18 cellular contexts compared by ENCODE assay signal in genomic region chr16:88308441-88309173, GRCh38.
DNase-seq lines count a peak whose midpoint lies in the region; ATAC-seq and TF ChIP-seq lines count a peak whose summit lies in the region.
"Had no signal": no experiment of that assay in that cellular context is flagged by ENCODE, and none has a peak within 500 bp of the region (broad histone marks: within the 10 kb centered on the region; RNA-seq: fewer than 3 reads in every experiment).

No MANE protein-coding gene starts in this region.

- no peaks in the 10 kb centered on the region for H3K36me3 ChIP-seq in SK-N-SH (replicated peaks in 1 of 2; ENCODE audit: control insufficient read depth in 1 of 2, insufficient read depth in 2 of 2, low read length in 1 of 2)
- no peaks in the 10 kb centered on the region for H3K36me3 ChIP-seq in trophoblast cell (ENCODE audit: control insufficient read depth in 1 of 2, insufficient read depth in 2 of 2, low read length in 2 of 2)
- H3K36me3 ChIP-seq: BLaER1 treated with 17β-estradiol and CSF1 and Interleukin-3, amounts not matched to agents 10 nM and 100 nM; Peyer's patch had no signal

- H4K91ac ChIP-seq in trophoblast cell (ENCODE audit: low read depth, low read length): no peak overlapping the region

- peaks cover 62% of the 10 kb centered on the region for H3K4me1 Mint-ChIP-seq in HFFc6 (ENCODE audit: low read depth)

- H3K4me3 Mint-ChIP-seq in HFFc6: no peak overlapping the region

- H2AK5ac ChIP-seq in trophoblast cell (ENCODE audit: low read length): peak overlapping the region; percentile 16

- no peak for TF ChIP-seq EP300 in SK-N-SH (IDR thresholded peaks at IDR 0.05; ENCODE audit: borderline replicate concordance in 1 of 2, low read depth in 1 of 2, low read length in 1 of 2)

- no peaks in the 10 kb centered on the region for H4K20me1 ChIP-seq in SK-N-SH (ENCODE audit: insufficient read depth)
- H4K20me1 ChIP-seq: BLaER1 treated with 17β-estradiol and CSF1 and Interleukin-3, amounts not matched to agents 10 nM and 100 nM had no signal

- H3K27ac ChIP-seq in SK-N-SH (ENCODE audit: low read depth in 2 of 2, low read length in 1 of 2): peak overlapping the region in 1 of 2 experiments; percentile 99; a peak in 2 of 4 replicates
- no peak overlapping the region for H3K27ac ChIP-seq in trophoblast cell (ENCODE audit: low read depth, low read length)
- H3K27ac ChIP-seq: 22Rv1; BLaER1 treated with 17β-estradiol and CSF1 and Interleukin-3, amounts not matched to agents 10 nM and 100 nM; Peyer's patch had no signal

- no peak overlapping the region for H3K4me3 ChIP-seq in SK-N-SH (ENCODE audit: low read depth in 2 of 2, low read length in 1 of 2)
- no peak overlapping the region for H3K4me3 ChIP-seq in fibroblast of the aortic adventitia (ENCODE audit: low read depth, low read length)
- H3K4me3 ChIP-seq in trophoblast cell (ENCODE audit: low read depth, low read length): no peak overlapping the region
- H3K4me3 ChIP-seq: BLaER1 treated with 17β-estradiol and CSF1 and Interleukin-3, amounts not matched to agents 10 nM and 100 nM; Peyer's patch had no signal

- no peak overlapping the region for H2BK12ac ChIP-seq in trophoblast cell (ENCODE audit: low read length)

- H3K36me3 Mint-ChIP-seq in HFFc6 (ENCODE audit: low read depth): peaks cover 13% of the 10 kb centered on the region

- no peak overlapping the region for H3K14ac ChIP-seq in trophoblast cell (ENCODE audit: low read length)

- ATAC-seq in SK-N-SH treated with all-trans-retinoic acid at 6 μM for 48 hours: no peak

- H3K27me3 Mint-ChIP-seq in HFFc6 (ENCODE audit: insufficient read depth): no peaks in the 10 kb centered on the region; the same call in 1 of the 2 replicates

- H3K27me3 ChIP-seq in SK-N-SH (ENCODE audit: insufficient read depth) (no peaks in the 10 kb centered on the region), trophoblast cell (ENCODE audit: insufficient read depth, low read length) (no peaks in the 10 kb centered on the region)
- H3K27me3 ChIP-seq: BLaER1 treated with 17β-estradiol and CSF1 and Interleukin-3, amounts not matched to agents 10 nM and 100 nM; Peyer's patch had no signal

- no peak overlapping the region for H3K4ac ChIP-seq in trophoblast cell (ENCODE audit: low read depth, low read length)

- H3K4me2 ChIP-seq in SK-N-SH: peak overlapping the region; percentile 12; the same call in 1 of the 2 replicates
- H3K4me2 ChIP-seq in trophoblast cell (ENCODE audit: low read length): no peak overlapping the region
- H3K4me2 ChIP-seq: BLaER1 treated with 17β-estradiol and CSF1 and Interleukin-3, amounts not matched to agents 10 nM and 100 nM had no signal

- H4K12ac ChIP-seq in trophoblast cell (ENCODE audit: low read depth, low read length): no peak overlapping the region

- H3K9me3 ChIP-seq in SK-N-SH: no peaks in the 10 kb centered on the region
- H3K9me3 ChIP-seq in trophoblast cell (ENCODE audit: insufficient read depth, low read depth, low read length): peaks cover 16% of the 10 kb centered on the region

- no peak overlapping the region for H2BK5ac ChIP-seq in trophoblast cell (ENCODE audit: low read depth, low read length, poor library complexity)

- TF ChIP-seq CTCF in SK-N-SH (IDR thresholded peaks at IDR 0.05) (no peak), HFFc6 (IDR thresholded peaks at IDR 0.05) (no peak), fibroblast of the aortic adventitia (IDR thresholded peaks at IDR 0.05; ENCODE audit: insufficient read depth, low read length) (peak; percentile 21)

- no peak overlapping the region for H2BK120ac ChIP-seq in trophoblast cell (ENCODE audit: insufficient read depth, low read length, poor library complexity)

- H3F3A ChIP-seq in SK-N-SH (replicated peaks; ENCODE audit: insufficient read depth): peaks cover 51% of the 10 kb centered on the region

- no peak overlapping the region for H4K8ac ChIP-seq in trophoblast cell (ENCODE audit: low read depth, low read length)

- H3K9me3 Mint-ChIP-seq in HFFc6: peaks cover 14% of the 10 kb centered on the region

- H2AFZ ChIP-seq in SK-N-SH (ENCODE audit: low read depth) (no peak overlapping the region; the same call in 1 of the 2 replicates), trophoblast cell (ENCODE audit: insufficient read depth, low read length, poor library complexity) (no peak overlapping the region)

- DNase-seq in SK-N-SH: no peak
- no peak for DNase-seq in HFFc6
- no peak for DNase-seq in fibroblast of the aortic adventitia (ENCODE audit: low read depth)
- no peak for DNase-seq in trophoblast cell
- DNase-seq in NOMO-1 treated with dmso at 0.1 percent for 144 hours (lab: John Stamatoyannopoulos, UW; ENCODE audit: unreplicated experiment): no peak
- no peak for DNase-seq in OCI-M1 (lab: John Stamatoyannopoulos, UW)
- no peak for DNase-seq in NCI-H748 (lab: John Stamatoyannopoulos, UW; ENCODE audit: unreplicated experiment)
- DNase-seq: DND-41, GDM1, MM.1S, NCI-H1092 treated with DMSO at 0.1 percent for 48 hours, NCI-H2081 treated with DMSO at 0.1 percent for 48 hours, NCI-H510A, Peyer's patch, SHP77 treated with DMSO at 0.1 percent for 48 hours had no signal

- H3K79me2 ChIP-seq in SK-N-SH (ENCODE audit: insufficient read depth): no peaks in the 10 kb centered on the region
- H3K79me2 ChIP-seq in trophoblast cell (ENCODE audit: control insufficient read depth, insufficient read depth, low read length, poor library complexity): no peaks in the 10 kb centered on the region

- no peak overlapping the region for H3K18ac ChIP-seq in trophoblast cell (ENCODE audit: low read length)

- CTCF ChIA-PET in SK-N-SH (lab: Yijun Ruan, JAX): interaction anchor here (1.6 kb wide), 1 partner anchor 114 kb away, joined by 3 read pairs; no protein-coding TSS in a partner anchor

- H3K9me2 ChIP-seq in SK-N-SH: no peaks in the 10 kb centered on the region

- peaks cover 25 to 34% of the 10 kb centered on the region in 2 experiments; a peak in 3 of 4 replicates for H3K4me1 ChIP-seq in SK-N-SH (ENCODE audit: control insufficient read depth in 1 of 2, insufficient read depth in 2 of 2, low read depth in 1 of 2, low read length in 1 of 2)
- peaks cover 21 to 23% of the 10 kb centered on the region in 2 experiments for H3K4me1 ChIP-seq in trophoblast cell (ENCODE audit: control insufficient read depth in 1 of 2, insufficient read depth in 2 of 2, low read length in 2 of 2)
- H3K4me1 ChIP-seq: BLaER1 treated with 17β-estradiol and CSF1 and Interleukin-3, amounts not matched to agents 10 nM and 100 nM had no signal

- peaks cover 6% of the 10 kb centered on the region for H3K79me1 ChIP-seq in trophoblast cell (ENCODE audit: low read length)

- WGBS in SK-N-SH (ENCODE audit: low lambda C conversion rate): 93% methylated on average over 5 of the region's 5 CpGs
- no CpG with 5 or more reads among the region's 5 CpGs for WGBS in trophoblast cell (ENCODE audit: extremely low coverage, insufficient coverage, insufficient read length)

- H3K9ac ChIP-seq in SK-N-SH (peak overlapping the region; percentile 63; the same call in 1 of the 2 replicates), trophoblast cell (ENCODE audit: low read length) (no peak overlapping the region)
- H3K9ac ChIP-seq: BLaER1 treated with 17β-estradiol and CSF1 and Interleukin-3, amounts not matched to agents 10 nM and 100 nM had no signal

- TF ChIP-seq RAD21 in SK-N-SH (IDR thresholded peaks at IDR 0.05; ENCODE audit: low read length): peak; percentile 21; the same call in 1 of the 2 replicates

- H3K27ac Mint-ChIP-seq in HFFc6: peak overlapping the region; percentile 99

- POLR2A ChIA-PET in SK-N-SH (lab: Yijun Ruan, JAX): no interaction called here

- H3K23ac ChIP-seq in trophoblast cell (ENCODE audit: low read length): no peak overlapping the region

TF ChIP-seq in SK-N-SH, 30 proteins besides CTCF, POLR2A, EP300 and RAD21 (continues in another document):
- no peak for TF ChIP-seq RFX5 (IDR thresholded peaks at IDR 0.05; ENCODE audit: low read length)
- TF ChIP-seq USF2 (IDR thresholded peaks at IDR 0.05; ENCODE audit: borderline replicate concordance, low read depth, low read length): no peak
- no peak for TF ChIP-seq CHD2 (IDR thresholded peaks at IDR 0.05; ENCODE audit: low read length, partially characterized antibody)
- no peak for TF ChIP-seq TCF12 (IDR thresholded peaks at IDR 0.05)
- TF ChIP-seq GATA2 (CRISPR knock-in tag; IDR thresholded peaks at IDR 0.05): no peak
- TF ChIP-seq FOXJ3 (CRISPR knock-in tag; IDR thresholded peaks at IDR 0.05): no peak
- no peak for TF ChIP-seq MXI1 (IDR thresholded peaks at IDR 0.05; ENCODE audit: low read depth, low read length)
- no peak for TF ChIP-seq GABPA (IDR thresholded peaks at IDR 0.05; ENCODE audit: low read depth)

TF ChIP-seq in SK-N-SH treated with all-trans-retinoic acid at 6 μM for 48 hours, 23 proteins besides CTCF, POLR2A, EP300 and RAD21:
- TF ChIP-seq ZC3H10 (CRISPR knock-in tag; IDR thresholded peaks at IDR 0.05) (no peak), GLIS3 (CRISPR knock-in tag; IDR thresholded peaks at IDR 0.05) (no peak), PPARA (CRISPR knock-in tag; IDR thresholded peaks at IDR 0.05; ENCODE audit: borderline replicate concordance) (no peak), OSR1 (CRISPR knock-in tag; IDR thresholded peaks at IDR 0.05) (no peak), ZFP3 (CRISPR knock-in tag; IDR thresholded peaks at IDR 0.05) (no peak), TCF4 (CRISPR knock-in tag; IDR thresholded peaks at IDR 0.05; ENCODE audit: borderline replicate concordance) (no peak)
